8 cellular contexts compared by ENCODE assay signal in genomic region chr5:129094924-129095797, GRCh38. TPM values are rescaled to one million over a fixed set of nuclear protein-coding genes. Genes with fewer than 3 reads are reported as not detected.
A peak's percentile ranks its signal among the peaks of the same experiment; 100 is the strongest.
DNase-seq lines count a peak whose midpoint lies in the region; ATAC-seq and TF ChIP-seq lines count a peak whose summit lies in the region.

No MANE protein-coding gene starts in this region.

- peak overlapping the region; percentile 81 for H3K4me3 Mint-ChIP-seq in activated CD4-positive, alpha-beta memory T cell treated with anti-CD3 and anti-CD28 coated beads, Interleukin-2, amount 10 ng/mL, durations not matched to agents 7 days and 5 days
- peak overlapping the region; percentile 82 for H3K4me3 Mint-ChIP-seq in stimulated activated effector memory CD8-positive, alpha-beta T cell treated with anti-CD3 and anti-CD28 coated beads, Interleukin-12 subunit alpha, Interleukin-12 subunit beta, amount 100 ng/mL, for 72 hours

- POLR2A ChIA-PET in activated CD4-positive, alpha-beta memory T cell treated with anti-CD3 and anti-CD28 coated beads, Interleukin-2, amount 10 ng/mL, durations not matched to agents 7 days and 5 days (lab: Charles Lee): interaction anchor here (0.7 to 2.3 kb wide), 10 partner anchors 10 to 1311 kb away, joined by 3 to 34 read pairs (median 3); no protein-coding TSS in a partner anchor

- no peaks in the 10 kb centered on the region for H3K36me3 Mint-ChIP-seq in activated CD4-positive, alpha-beta memory T cell treated with anti-CD3 and anti-CD28 coated beads, Interleukin-2, amount 10 ng/mL, durations not matched to agents 7 days and 5 days (ENCODE audit: low read depth)
- peaks cover 8% of the 10 kb centered on the region for H3K36me3 Mint-ChIP-seq in stimulated activated effector memory CD8-positive, alpha-beta T cell treated with anti-CD3 and anti-CD28 coated beads, Interleukin-12 subunit alpha, Interleukin-12 subunit beta, amount 100 ng/mL, for 72 hours

- H3K27me3 Mint-ChIP-seq in activated CD4-positive, alpha-beta memory T cell treated with anti-CD3 and anti-CD28 coated beads, Interleukin-2, amount 10 ng/mL, durations not matched to agents 7 days and 5 days: peaks cover 17% of the 10 kb centered on the region

- no peaks in the 10 kb centered on the region for H3K9me3 ChIP-seq in mucosa of rectum (ENCODE audit: control insufficient read depth in 2 of 2, low read length in 2 of 2)

- no peaks in the 10 kb centered on the region for H3K36me3 ChIP-seq in mucosa of rectum (ENCODE audit: control insufficient read depth in 2 of 2, insufficient read depth in 2 of 2, low read length in 2 of 2)

- H3K4me1 Mint-ChIP-seq in activated CD4-positive, alpha-beta memory T cell treated with anti-CD3 and anti-CD28 coated beads, Interleukin-2, amount 10 ng/mL, durations not matched to agents 7 days and 5 days: peaks cover 29% of the 10 kb centered on the region
- H3K4me1 Mint-ChIP-seq in stimulated activated effector memory CD8-positive, alpha-beta T cell treated with anti-CD3 and anti-CD28 coated beads, Interleukin-12 subunit alpha, Interleukin-12 subunit beta, amount 100 ng/mL, for 72 hours: peaks cover 19% of the 10 kb centered on the region

- H3K4me3 ChIP-seq in mucosa of rectum (ENCODE audit: low read length in 2 of 2): peak overlapping the region; percentile 93 to 98

- CTCF ChIA-PET in activated CD4-positive, alpha-beta memory T cell treated with anti-CD3 and anti-CD28 coated beads, Interleukin-2, amount 10 ng/mL, durations not matched to agents 7 days and 5 days (lab: Charles Lee): interaction anchor here (0.5 to 4.0 kb wide), 10 partner anchors 10 to 673 kb away, joined by 3 to 63 read pairs (median 3); no protein-coding TSS in a partner anchor

- no peaks in the 10 kb centered on the region for H3K27me3 ChIP-seq in mucosa of rectum (ENCODE audit: control insufficient read depth in 2 of 2, insufficient read depth in 2 of 2, low read length in 2 of 2)

- H3K27ac Mint-ChIP-seq in activated CD4-positive, alpha-beta memory T cell treated with anti-CD3 and anti-CD28 coated beads, Interleukin-2, amount 10 ng/mL, durations not matched to agents 7 days and 5 days: peak overlapping the region; percentile 63
- peak overlapping the region; percentile 68 for H3K27ac Mint-ChIP-seq in stimulated activated effector memory CD8-positive, alpha-beta T cell treated with anti-CD3 and anti-CD28 coated beads, Interleukin-12 subunit alpha, Interleukin-12 subunit beta, amount 100 ng/mL, for 72 hours

- H3K4me1 ChIP-seq in mucosa of rectum (ENCODE audit: control insufficient read depth in 2 of 2, insufficient read depth in 2 of 2, low read length in 2 of 2): peaks cover 2 to 5% of the 10 kb centered on the region in 2 donors

- peak; percentile 62 for TF ChIP-seq POLR2A in erythroblast (IDR thresholded peaks at IDR 0.05; ENCODE audit: low read length)

- H3K9me3 Mint-ChIP-seq in activated CD4-positive, alpha-beta memory T cell treated with anti-CD3 and anti-CD28 coated beads, Interleukin-2, amount 10 ng/mL, durations not matched to agents 7 days and 5 days: no peaks in the 10 kb centered on the region
- H3K9me3 Mint-ChIP-seq in stimulated activated effector memory CD8-positive, alpha-beta T cell treated with anti-CD3 and anti-CD28 coated beads, Interleukin-12 subunit alpha, Interleukin-12 subunit beta, amount 100 ng/mL, for 72 hours: no peaks in the 10 kb centered on the region

- DNase-seq in activated naive CD4-positive, alpha-beta T cell (lab: John Stamatoyannopoulos, UW): peak; percentile 25 to 51 (median 33)
- no peak for DNase-seq in activated naive CD4-positive, alpha-beta T cell treated with anti-CD3 and anti-CD28 coated beads, Interleukin-2, amount 50 U/mL, for 16 hours
- DNase-seq in NCI-H2196 (lab: John Stamatoyannopoulos, UW; ENCODE audit: unreplicated experiment) (peak; percentile 31), erythroblast (lab: John Stamatoyannopoulos, UW) (peak; percentile 68 to 77)
- peak; percentile 58 for DNase-seq in activated CD4-positive, alpha-beta memory T cell treated with anti-CD3 and anti-CD28 coated beads, Interleukin-2, amount 10 ng/mL, durations not matched to agents 7 days and 5 days
- DNase-seq in stimulated activated effector memory CD8-positive, alpha-beta T cell treated with anti-CD3 and anti-CD28 coated beads, Interleukin-12 subunit alpha, Interleukin-12 subunit beta, amount 100 ng/mL, for 72 hours (ENCODE audit: low spot score in 2 of 2): peak in 1 of 2 donors; percentile 80

- peak overlapping the region; percentile 82 to 89 for H3K9ac ChIP-seq in mucosa of rectum (ENCODE audit: low read depth in 1 of 2, low read length in 2 of 2)

- peak; percentile 51 for ATAC-seq in HG02852 (IDR thresholded peaks at IDR 0.05; ENCODE audit: unreplicated experiment)
- ATAC-seq in stimulated activated effector memory CD8-positive, alpha-beta T cell treated with anti-CD3 and anti-CD28 coated beads, Interleukin-12 subunit alpha, Interleukin-12 subunit beta, amount 100 ng/mL, for 72 hours: peak; percentile 52

- peak overlapping the region; percentile 78 to 88 for H3K27ac ChIP-seq in mucosa of rectum (ENCODE audit: low read depth in 2 of 2, low read length in 2 of 2)

RNA-seq across cellular contexts. Expression of gene ISOC1, which starts 0.6 kb away (rescaled TPM):
- 10 to 100 TPM; 14.4 to 16.4 TPM for total RNA-seq in activated CD4-positive, alpha-beta memory T cell treated with anti-CD3 and anti-CD28 coated beads, Interleukin-2, amount 10 ng/mL, durations not matched to agents 7 days and 5 days
